In the genomic region with DNA sequence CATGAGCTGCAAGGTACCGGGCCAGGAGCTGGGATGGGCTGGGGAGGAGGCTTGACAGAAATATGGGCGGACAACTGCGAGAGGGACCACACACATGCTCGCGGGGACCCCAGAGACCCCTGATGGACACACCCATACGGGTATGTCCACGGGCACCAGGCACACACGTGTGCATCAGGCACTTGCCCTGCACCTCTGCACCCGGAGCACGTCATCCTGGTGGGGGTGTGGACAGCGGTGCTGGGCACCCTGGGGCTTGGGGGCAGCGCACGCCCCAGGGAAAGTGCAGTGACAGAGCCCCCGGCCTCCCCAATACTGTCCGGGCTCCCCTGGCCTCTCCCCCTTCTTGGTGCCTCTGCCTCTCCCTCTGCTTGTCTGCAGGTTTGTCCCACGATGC, we compare ENCODE assay signal across 15 cellular contexts. TPM values are rescaled to one million over a fixed set of nuclear protein-coding genes. Genes with fewer than 3 reads are reported as not detected.
DNase-seq lines count a peak whose midpoint lies in the region; ATAC-seq and TF ChIP-seq lines count a peak whose summit lies in the region.
"Had no signal": no experiment of that assay in that cellular context is flagged by ENCODE, and none has a peak within 500 bp of the region (broad histone marks: within the 10 kb centered on the region; RNA-seq: fewer than 3 reads in every experiment).

No MANE protein-coding gene starts in this region.

- H3K9me2 ChIP-seq in Loucy (replicated peaks; ENCODE audit: low read depth, low read length): no peaks in the 10 kb centered on the region

- ATAC-seq in activated CD4-positive, alpha-beta T cell treated with anti-CD3 and anti-CD28 coated beads for 36 hours: no peak
- ATAC-seq in left ventricle myocardium superior (no peak), GM21423 (IDR thresholded peaks at IDR 0.05; ENCODE audit: unreplicated experiment) (no peak)
- ATAC-seq in stimulated activated memory B cell treated with anti-CD40 and anti-IgM and Interleukin-4, amounts not matched to agents 10 μg/mL and 1 μg/mL and 100 μg/mL, for 72 hours: no peak

- H3K4me1 ChIP-seq in Loucy (ENCODE audit: insufficient read depth, low read length, poor library complexity, severe bottlenecking) (peaks cover 34% of the 10 kb centered on the region), HAP-1 (peaks cover 23% of the 10 kb centered on the region)

- CTCF ChIA-PET in activated CD4-positive, alpha-beta T cell treated with anti-CD3 and anti-CD28 coated beads for 36 hours (lab: Charles Lee): interaction anchor here (0.7 kb wide), 1 partner anchor 1055 kb away, joined by 3 read pairs; no protein-coding TSS in a partner anchor

- H3K9me3 ChIP-seq in Loucy (ENCODE audit: insufficient read depth, low read depth, low read length) (no peaks in the 10 kb centered on the region), HAP-1 (no peaks in the 10 kb centered on the region)
- H3K9me3 ChIP-seq: A549, Caco-2, thoracic aorta had no signal

- in situ Hi-C loops in HAP-1 (cut with MboI; ENCODE audit: low sequenced_read_pairs): no loop called here

- no peak overlapping the region for H3K4me2 ChIP-seq in Loucy (ENCODE audit: low read depth, low read length, poor library complexity, severe bottlenecking)

- no peak overlapping the region for H2AFZ ChIP-seq in Loucy (ENCODE audit: low read length)

- no peak for TF ChIP-seq CTCF in Loucy (conservative IDR thresholded peaks at IDR 0.05; ENCODE audit: low read length)

- peaks cover 7% of the 10 kb centered on the region for H3K27me3 Mint-ChIP-seq in activated CD4-positive, alpha-beta T cell treated with anti-CD3 and anti-CD28 coated beads, Interleukin-2, amount 10 ng/mL, durations not matched to agents 24 days and 14 days
- H3K27me3 Mint-ChIP-seq in activated CD4-positive, alpha-beta T cell treated with anti-CD3 and anti-CD28 coated beads for 36 hours: peaks cover under 1% of the 10 kb centered on the region
- H3K27me3 Mint-ChIP-seq in stimulated activated memory B cell treated with anti-CD40 and anti-IgM and Interleukin-4, amounts not matched to agents 10 μg/mL and 1 μg/mL and 100 μg/mL, for 72 hours: no peaks in the 10 kb centered on the region

- no peaks in the 10 kb centered on the region for H3K36me3 Mint-ChIP-seq in activated CD4-positive, alpha-beta T cell treated with anti-CD3 and anti-CD28 coated beads, Interleukin-2, amount 10 ng/mL, durations not matched to agents 24 days and 14 days (ENCODE audit: low read depth)
- peaks cover 1% of the 10 kb centered on the region for H3K36me3 Mint-ChIP-seq in activated CD4-positive, alpha-beta T cell treated with anti-CD3 and anti-CD28 coated beads for 36 hours (ENCODE audit: low read depth)
- H3K36me3 Mint-ChIP-seq in stimulated activated memory B cell treated with anti-CD40 and anti-IgM and Interleukin-4, amounts not matched to agents 10 μg/mL and 1 μg/mL and 100 μg/mL, for 72 hours: peaks cover 14% of the 10 kb centered on the region

- H3K4me1 Mint-ChIP-seq in activated CD4-positive, alpha-beta T cell treated with anti-CD3 and anti-CD28 coated beads, Interleukin-2, amount 10 ng/mL, durations not matched to agents 24 days and 14 days: peaks cover 43% of the 10 kb centered on the region
- H3K4me1 Mint-ChIP-seq in activated CD4-positive, alpha-beta T cell treated with anti-CD3 and anti-CD28 coated beads for 36 hours: peaks cover 53% of the 10 kb centered on the region
- peaks cover 88% of the 10 kb centered on the region for H3K4me1 Mint-ChIP-seq in stimulated activated memory B cell treated with anti-CD40 and anti-IgM and Interleukin-4, amounts not matched to agents 10 μg/mL and 1 μg/mL and 100 μg/mL, for 72 hours

- no peak overlapping the region for H3K4me3 ChIP-seq in Loucy (ENCODE audit: low read length, poor library complexity, severe bottlenecking)
- H3K4me3 ChIP-seq in HAP-1: no peak overlapping the region
- H3K4me3 ChIP-seq: A549, dorsolateral prefrontal cortex, thoracic aorta had no signal

- intact Hi-C loops in activated CD4-positive, alpha-beta T cell treated with anti-CD3 and anti-CD28 coated beads, Interleukin-2, amount 10 ng/mL, durations not matched to agents 24 days and 14 days (cut with micrococcal nuclease): no loop called here
- intact Hi-C loops in activated CD4-positive, alpha-beta T cell treated with anti-CD3 and anti-CD28 coated beads for 36 hours (cut with DNase I, micrococcal nuclease): loop anchor here in 1 of 2 experiments (10.0 kb wide), 1 partner anchor 420 kb away; the partner anchor contains the start of gene GPR132
- intact Hi-C loops in left ventricle myocardium superior (cut with micrococcal nuclease): no loop called here

- no peaks in the 10 kb centered on the region for H3F3A ChIP-seq in Loucy (ENCODE audit: low read depth)

- peak overlapping the region; percentile 76 for H3K27ac Mint-ChIP-seq in activated CD4-positive, alpha-beta T cell treated with anti-CD3 and anti-CD28 coated beads, Interleukin-2, amount 10 ng/mL, durations not matched to agents 24 days and 14 days
- H3K27ac Mint-ChIP-seq in activated CD4-positive, alpha-beta T cell treated with anti-CD3 and anti-CD28 coated beads for 36 hours: no peak overlapping the region
- H3K27ac Mint-ChIP-seq in stimulated activated memory B cell treated with anti-CD40 and anti-IgM and Interleukin-4, amounts not matched to agents 10 μg/mL and 1 μg/mL and 100 μg/mL, for 72 hours: peak overlapping the region; percentile 97

- H3K27me3 ChIP-seq in Loucy (ENCODE audit: insufficient read depth, low read length, poor library complexity, severe bottlenecking): no peaks in the 10 kb centered on the region
- peaks cover 7% of the 10 kb centered on the region for H3K27me3 ChIP-seq in HAP-1 (ENCODE audit: low read depth)

- H3K4me3 Mint-ChIP-seq in activated CD4-positive, alpha-beta T cell treated with anti-CD3 and anti-CD28 coated beads, Interleukin-2, amount 10 ng/mL, durations not matched to agents 24 days and 14 days: no peak overlapping the region
- H3K4me3 Mint-ChIP-seq in activated CD4-positive, alpha-beta T cell treated with anti-CD3 and anti-CD28 coated beads for 36 hours: no peak overlapping the region
- H3K4me3 Mint-ChIP-seq in stimulated activated memory B cell treated with anti-CD40 and anti-IgM and Interleukin-4, amounts not matched to agents 10 μg/mL and 1 μg/mL and 100 μg/mL, for 72 hours: no peak overlapping the region

- peak overlapping the region; percentile 33 for H3K9ac ChIP-seq in Loucy (ENCODE audit: low read depth, low read length, poor library complexity, severe bottlenecking)

- POLR2A ChIA-PET in activated CD4-positive, alpha-beta T cell treated with anti-CD3 and anti-CD28 coated beads for 36 hours (lab: Charles Lee): no interaction called here

- H3K79me2 ChIP-seq in Loucy (ENCODE audit: insufficient read depth, low read length): no peaks in the 10 kb centered on the region

- DNase-seq in activated CD4-positive, alpha-beta T cell treated with anti-CD3 and anti-CD28 coated beads, Interleukin-2, amount 10 ng/mL, durations not matched to agents 24 days and 14 days: no peak
- DNase-seq in activated CD4-positive, alpha-beta T cell treated with anti-CD3 and anti-CD28 coated beads for 36 hours: no peak
- DNase-seq in left ventricle myocardium superior (peak; percentile 38), NCI-H69 (lab: John Stamatoyannopoulos, UW) (no peak), HAP-1 (ENCODE audit: low spot score in 2 of 2) (no peak)
- DNase-seq: dorsolateral prefrontal cortex, NCI-H187 treated with DMSO at 0.1 percent for 48 hours had no signal

- H3K36me3 ChIP-seq in Loucy (ENCODE audit: insufficient read depth, low read length) (no peaks in the 10 kb centered on the region), HAP-1 (replicated peaks) (no peaks in the 10 kb centered on the region)
- H3K36me3 ChIP-seq: thoracic aorta had no signal

- no peaks in the 10 kb centered on the region for H3K9me3 Mint-ChIP-seq in activated CD4-positive, alpha-beta T cell treated with anti-CD3 and anti-CD28 coated beads, Interleukin-2, amount 10 ng/mL, durations not matched to agents 24 days and 14 days
- no peaks in the 10 kb centered on the region for H3K9me3 Mint-ChIP-seq in activated CD4-positive, alpha-beta T cell treated with anti-CD3 and anti-CD28 coated beads for 36 hours (ENCODE audit: low read depth)
- H3K9me3 Mint-ChIP-seq in stimulated activated memory B cell treated with anti-CD40 and anti-IgM and Interleukin-4, amounts not matched to agents 10 μg/mL and 1 μg/mL and 100 μg/mL, for 72 hours: no peaks in the 10 kb centered on the region
- H3K9me3 Mint-ChIP-seq: activated T-helper 2 cell treated with anti-CD3 and anti-CD28 coated beads, Interferon-gamma antibody, Interleukin-2, Interleukin-4, amounts not matched to agents 10 μg/mL and 5 μg/mL and 100 μg/mL, durations not matched to agents 14 hours and 24 hours and 36 hours; T-helper 1 cell treated with Interleukin-12 subunit alpha and Interleukin-12 subunit beta and Interleukin-4 antibody, amounts not matched to agents 30 μg/mL and 1 μg/mL, for 36 hours had no signal

- H4K20me1 ChIP-seq in Loucy (ENCODE audit: insufficient read depth, low read length, poor library complexity, severe bottlenecking): no peaks in the 10 kb centered on the region

RNA-seq across cellular contexts. Expression of gene CRIP1, which starts 1.7 kb away (rescaled TPM):
- 99.3 and 110 TPM in 2 replicates for total RNA-seq in activated CD4-positive, alpha-beta T cell treated with anti-CD3 and anti-CD28 coated beads, Interleukin-2, amount 10 ng/mL, durations not matched to agents 24 days and 14 days
- 100 to 1,000 TPM; 182 to 186 TPM for total RNA-seq in activated CD4-positive, alpha-beta T cell treated with anti-CD3 and anti-CD28 coated beads for 36 hours
- 59.4 TPM for total RNA-seq in left ventricle myocardium superior

RNA-seq across cellular contexts. Expression of gene TEDC1, which starts 6.1 kb away (rescaled TPM):
- 41.4 and 43.3 TPM in 2 replicates for total RNA-seq in activated CD4-positive, alpha-beta T cell treated with anti-CD3 and anti-CD28 coated beads, Interleukin-2, amount 10 ng/mL, durations not matched to agents 24 days and 14 days
- 10 to 100 TPM; 21.7 to 31.8 TPM for total RNA-seq in activated CD4-positive, alpha-beta T cell treated with anti-CD3 and anti-CD28 coated beads for 36 hours
- total RNA-seq in left ventricle myocardium superior: 5.1 TPM

RNA-seq across cellular contexts. Expression of gene CRIP2, which starts 10.4 kb away (rescaled TPM):
- 0.37 and 0.43 TPM in 2 replicates for total RNA-seq in activated CD4-positive, alpha-beta T cell treated with anti-CD3 and anti-CD28 coated beads, Interleukin-2, amount 10 ng/mL, durations not matched to agents 24 days and 14 days
- total RNA-seq in activated CD4-positive, alpha-beta T cell treated with anti-CD3 and anti-CD28 coated beads for 36 hours: 1 to 10 TPM; 1.1 to 1.2 TPM
- 1,036 TPM for total RNA-seq in left ventricle myocardium superior

RNA-seq across cellular contexts. Expression of gene TMEM121, which starts 41.4 kb away (rescaled TPM):
- 9.1 and 10.3 TPM in 2 replicates for total RNA-seq in activated CD4-positive, alpha-beta T cell treated with anti-CD3 and anti-CD28 coated beads, Interleukin-2, amount 10 ng/mL, durations not matched to agents 24 days and 14 days
- 1 to 10 TPM; 7.2 to 9.2 TPM for total RNA-seq in activated CD4-positive, alpha-beta T cell treated with anti-CD3 and anti-CD28 coated beads for 36 hours
- total RNA-seq in left ventricle myocardium superior: 4.0 TPM
- total RNA-seq: Caco-2 had no signal

Comparison
In these comparisons a context has a peak if more than half of its experiments do, and no peak if none do; other contexts are left out.
1. RNA of gene CRIP2, which starts 10.4 kb away (total RNA-seq): 1,036 TPM in left ventricle myocardium superior (single experiment); 1.1 to 1.2 TPM in activated CD4-positive, alpha-beta T cell treated with anti-CD3 and anti-CD28 coated beads for 36 hours and 0.37 to 0.43 TPM in activated CD4-positive, alpha-beta T cell treated with anti-CD3 and anti-CD28 coated beads, Interleukin-2, amount 10 ng/mL, durations not matched to agents 24 days and 14 days; every median in the first group is over 100 times any median in the second.